In genomic region chr17:58351182-58351581, GRCh38 we compare ENCODE assay signal across 1 cellular context.
TF ChIP-seq lines count a peak whose summit lies in the region.

No MANE protein-coding gene starts in this region.

TF ChIP-seq in H1, 55 proteins besides CTCF, POLR2A, EP300 and RAD21 (continued from another document):
- TF ChIP-seq CTBP2 (IDR thresholded peaks at IDR 0.05; ENCODE audit: borderline replicate concordance, insufficient read depth, insufficient read length, low read length) (no peak), FOSL1 (IDR thresholded peaks at IDR 0.05; ENCODE audit: insufficient read depth, low read depth, low read length) (no peak), SIX5 (IDR thresholded peaks at IDR 0.05; ENCODE audit: low read depth, low read length) (no peak), KDM4A (IDR thresholded peaks at IDR 0.05; ENCODE audit: low read depth, low read length, severe bottlenecking) (no peak), TAF1 (IDR thresholded peaks at IDR 0.05; ENCODE audit: low read depth, low read length) (no peak), KDM5A (IDR thresholded peaks at IDR 0.05; ENCODE audit: low read length) (no peak), BCL11A (IDR thresholded peaks at IDR 0.05; ENCODE audit: low read depth in 2 of 2, low read length in 2 of 2) (no peak), JUND (IDR thresholded peaks at IDR 0.05; ENCODE audit: low read length) (no peak), HDAC6 (IDR thresholded peaks at IDR 0.05; ENCODE audit: low read depth, low read length) (no peak), CEBPB (IDR thresholded peaks at IDR 0.05; ENCODE audit: low read depth, low read length) (no peak), POU5F1 (IDR thresholded peaks at IDR 0.05; ENCODE audit: low read depth, low read length) (no peak), E2F6 (IDR thresholded peaks at IDR 0.05) (no peak), POLR2AphosphoS5 (IDR thresholded peaks at IDR 0.05; ENCODE audit: low read depth, low read length) (no peak), CHD2 (IDR thresholded peaks at IDR 0.05; ENCODE audit: low read length) (no peak), BACH1 (IDR thresholded peaks at IDR 0.05; ENCODE audit: low read length) (no peak), NANOG (IDR thresholded peaks at IDR 0.05; ENCODE audit: insufficient read depth, low read depth, low read length, poor library complexity, severe bottlenecking) (no peak), BRCA1 (IDR thresholded peaks at IDR 0.05; ENCODE audit: low read depth, low read length) (no peak)
